ENCODE assay signal across 1 cellular context in the genomic region with DNA sequence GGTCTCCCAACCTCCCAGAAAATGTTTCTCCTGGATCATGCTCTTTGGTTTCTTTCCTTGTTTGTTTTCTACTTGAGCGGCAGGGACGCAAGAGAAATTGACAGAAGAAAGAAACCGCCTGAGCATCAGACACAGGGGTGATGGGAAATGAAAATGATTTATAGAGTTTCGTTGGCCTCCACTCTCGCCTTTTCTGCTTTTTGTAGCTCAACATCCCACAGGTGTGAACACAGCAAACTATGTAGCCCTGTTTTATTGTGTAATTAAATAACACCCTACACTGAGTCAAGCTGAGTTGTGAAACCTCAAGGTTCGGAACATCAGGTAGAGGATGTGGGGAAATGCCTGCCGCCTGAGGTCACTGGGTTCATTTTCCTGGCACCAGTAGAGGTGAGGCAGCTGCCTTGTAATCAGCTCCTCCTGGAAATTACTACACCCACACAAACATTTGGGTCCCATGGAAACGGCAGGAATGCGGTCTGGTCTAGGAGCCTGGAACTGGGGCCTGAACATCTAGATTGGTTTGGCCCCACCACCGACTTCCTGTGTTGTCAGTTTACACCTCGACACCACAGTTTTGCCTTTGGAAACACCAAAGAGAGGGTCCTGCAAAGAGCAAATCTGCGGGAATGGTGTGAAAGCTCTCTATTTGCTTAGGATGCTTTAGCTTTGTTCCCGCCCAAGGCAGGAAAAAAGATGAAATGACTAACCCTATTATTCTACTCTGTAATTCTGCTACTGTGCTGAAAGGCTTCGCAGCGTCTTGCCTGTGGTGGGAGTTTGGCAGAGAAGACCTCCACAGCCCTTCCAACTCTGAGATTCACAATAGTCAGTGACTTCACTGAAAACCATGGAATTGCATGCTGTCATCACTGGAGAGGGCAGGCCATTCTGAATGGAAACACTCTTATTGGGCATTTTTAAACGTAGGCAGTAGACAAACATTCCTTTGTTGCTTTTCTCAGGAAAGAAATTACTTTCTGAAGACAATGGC.
TF ChIP-seq lines count a peak whose summit lies in the region.

No MANE protein-coding gene starts in this region.

TF ChIP-seq in IMR-90, 13 proteins besides CTCF, POLR2A, EP300 and RAD21:
- TF ChIP-seq MAZ (IDR thresholded peaks at IDR 0.05; ENCODE audit: borderline replicate concordance, low read depth, low read length): no peak
